Comparison of ENCODE assay signal across 13 cellular contexts in the genomic region with DNA sequence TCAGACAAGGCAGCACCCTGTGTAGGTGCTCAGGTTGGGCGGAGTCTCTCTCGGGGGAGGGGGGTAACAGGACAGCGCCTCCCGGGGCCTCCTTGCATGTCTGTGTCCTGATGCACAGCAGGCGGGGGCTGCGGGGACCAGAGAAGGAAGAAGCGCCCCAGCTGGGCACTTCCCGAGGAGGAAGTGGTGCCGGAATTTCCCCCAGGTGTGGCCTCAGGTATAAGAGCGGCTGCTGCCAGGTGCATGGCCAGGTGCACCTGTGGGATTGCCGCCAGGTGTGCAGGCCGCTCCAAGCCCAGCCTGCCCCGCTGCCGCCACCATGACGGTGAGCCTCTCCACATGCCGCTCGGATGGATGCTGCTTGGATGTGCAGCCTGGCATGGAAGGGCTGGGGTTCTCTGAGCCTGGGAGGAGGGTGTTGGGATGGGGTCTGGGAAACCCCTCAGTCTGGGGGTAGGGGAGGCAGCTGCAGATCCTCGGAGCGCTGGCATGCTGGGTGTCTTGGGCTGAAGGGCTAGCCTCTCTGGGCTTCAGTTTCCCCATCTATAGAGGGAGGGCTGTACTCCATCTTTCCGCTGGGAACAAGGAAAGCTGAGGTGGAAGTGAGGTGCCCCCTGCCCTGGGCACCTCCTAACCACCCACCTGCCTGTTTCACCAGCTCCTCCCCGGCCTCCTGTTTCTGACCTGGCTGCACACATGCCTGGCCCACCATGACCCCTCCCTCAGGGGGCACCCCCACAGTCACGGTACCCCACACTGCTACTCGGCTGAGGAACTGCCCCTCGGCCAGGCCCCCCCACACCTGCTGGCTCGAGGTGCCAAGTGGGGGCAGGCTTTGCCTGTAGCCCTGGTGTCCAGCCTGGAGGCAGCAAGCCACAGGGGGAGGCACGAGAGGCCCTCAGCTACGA. TPM values are rescaled to one million over a fixed set of nuclear protein-coding genes. Genes with fewer than 3 reads are reported as not detected.
A peak's percentile ranks its signal among the peaks of the same experiment; 100 is the strongest.
DNase-seq lines count a peak whose midpoint lies in the region; ATAC-seq and TF ChIP-seq lines count a peak whose summit lies in the region.
"Had no signal": no experiment of that assay in that cellular context is flagged by ENCODE, and none has a peak within 500 bp of the region (broad histone marks: within the 10 kb centered on the region; RNA-seq: fewer than 3 reads in every experiment).

A gene with protein sequence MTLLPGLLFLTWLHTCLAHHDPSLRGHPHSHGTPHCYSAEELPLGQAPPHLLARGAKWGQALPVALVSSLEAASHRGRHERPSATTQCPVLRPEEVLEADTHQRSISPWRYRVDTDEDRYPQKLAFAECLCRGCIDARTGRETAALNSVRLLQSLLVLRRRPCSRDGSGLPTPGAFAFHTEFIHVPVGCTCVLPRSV (plus strand): TSS at position 250 of the 908 bp plus-strand sequence. CDS start 70 bp downstream, at position 320.

- no peak for TF ChIP-seq POLR2A in transverse colon (IDR thresholded peaks at IDR 0.05)

- peaks cover 61% of the 10 kb centered on the region for H3K27me3 ChIP-seq in transverse colon

- intact Hi-C loops in transverse colon (cut with DNase I; ENCODE audit: low total_unique reads): no loop called here

- peaks cover 0 to 9% of the 10 kb centered on the region in 2 donors for H3K27me3 Mint-ChIP-seq in effector memory CD8-positive, alpha-beta T cell

- WGBS in transverse colon (ENCODE audit: low coverage in 1 of 2), 2 donors: 32% methylated on average over 27 of the region's 27 CpGs; no CpG with 5 or more reads in 1 of the 2 donors

- H3K27ac ChIP-seq in transverse colon: no peak within 1 kb of the TSS
- H3K27ac ChIP-seq: gastrocnemius medialis had no signal

- peaks cover 0 to 3% of the 10 kb centered on the region in 2 donors for H3K9me3 Mint-ChIP-seq in effector memory CD8-positive, alpha-beta T cell

- in situ Hi-C loops in transverse colon (cut with MboI; ENCODE audit: low pct_ligation_motif_present in 1 of 4, low pct_unique_long_range_greater_than_20kb in 1 of 4, low sequenced_read_pairs in 3 of 4): no loop called here

- no peak for TF ChIP-seq EP300 in transverse colon (IDR thresholded peaks at IDR 0.05; ENCODE audit: low read depth)

- H3K9me3 ChIP-seq in transverse colon: no peaks in the 10 kb centered on the region
- H3K9me3 ChIP-seq: gastrocnemius medialis had no signal

- H3K27ac Mint-ChIP-seq in effector memory CD8-positive, alpha-beta T cell: peak within 1 kb of the TSS; percentile 82 to 93

- H3K4me1 ChIP-seq in transverse colon: peaks cover 12 to 38% (median 34%) of the 10 kb centered on the region in 4 donors
- H3K4me1 ChIP-seq: gastrocnemius medialis had no signal

- peaks cover 40 to 42% of the 10 kb centered on the region in 2 donors for H3K4me1 Mint-ChIP-seq in effector memory CD8-positive, alpha-beta T cell (ENCODE audit: low read depth in 2 of 2)

- H3K4me3 Mint-ChIP-seq in effector memory CD8-positive, alpha-beta T cell: peak within 1 kb of the TSS; percentile 61 to 67

- no peak for ATAC-seq in effector memory CD8-positive, alpha-beta T cell (replicated peaks)
- no peak for ATAC-seq in GM18502 (IDR thresholded peaks at IDR 0.05; ENCODE audit: poor library complexity, unreplicated experiment)
- no peak for ATAC-seq in GM21786 (IDR thresholded peaks at IDR 0.05; ENCODE audit: unreplicated experiment)
- ATAC-seq: gastrocnemius medialis, sciatic nerve had no signal

- peak; percentile 23 for DNase-seq in stimulated activated CD4-positive, alpha-beta T cell treated with anti-CD3 and anti-CD28 coated beads, Interleukin-15, amount 100 ng/mL, for 24 hours
- no peak for DNase-seq in stimulated activated CD4-positive, alpha-beta T cell treated with anti-CD3 and anti-CD28 coated beads, Interleukin-2, amount 100 ng/mL, for 24 hours
- DNase-seq in NCI-H510A (lab: John Stamatoyannopoulos, UW): peak; percentile 86
- DNase-seq in effector memory CD8-positive, alpha-beta T cell: no peak
- peak; percentile 80 for DNase-seq in transverse colon
- no peak for DNase-seq in UCSD-AML1 (lab: John Stamatoyannopoulos, UW; ENCODE audit: unreplicated experiment)
- DNase-seq: gastrocnemius medialis had no signal

- H3K36me3 Mint-ChIP-seq in effector memory CD8-positive, alpha-beta T cell (ENCODE audit: insufficient read depth): peaks cover 72% of the 10 kb centered on the region

- H3K36me3 ChIP-seq in transverse colon: no peaks in the 10 kb centered on the region
- H3K36me3 ChIP-seq: gastrocnemius medialis had no signal

- H3K4me3 ChIP-seq in transverse colon: no peak within 1 kb of the TSS
- H3K4me3 ChIP-seq: gastrocnemius medialis, lung had no signal

- TF ChIP-seq CTCF in transverse colon (IDR thresholded peaks at IDR 0.05): no peak

RNA-seq across cellular contexts. Expression of the gene that starts here (rescaled TPM):
- total RNA-seq in transverse colon: not detected
- total RNA-seq: cerebellum, gastrocnemius medialis, lung, sciatic nerve, SK-MEL-5 had no signal

Comparison
In these comparisons a context has a peak if more than half of its experiments do, and no peak if none do; other contexts are left out.
1. DNase-seq: peak in stimulated activated CD4-positive, alpha-beta T cell treated with anti-CD3 and anti-CD28 coated beads, Interleukin-15, amount 100 ng/mL, for 24 hours (single experiment) and NCI-H510A (single experiment); none in stimulated activated CD4-positive, alpha-beta T cell treated with anti-CD3 and anti-CD28 coated beads, Interleukin-2, amount 100 ng/mL, for 24 hours (0 of 2), effector memory CD8-positive, alpha-beta T cell (0 of 3) and UCSD-AML1 (single experiment).
2. Peak in DNase-seq in transverse colon; RNA of the gene not detected or under 1 TPM.